Comparison of ENCODE assay signal across 21 cellular contexts in the genomic region with DNA sequence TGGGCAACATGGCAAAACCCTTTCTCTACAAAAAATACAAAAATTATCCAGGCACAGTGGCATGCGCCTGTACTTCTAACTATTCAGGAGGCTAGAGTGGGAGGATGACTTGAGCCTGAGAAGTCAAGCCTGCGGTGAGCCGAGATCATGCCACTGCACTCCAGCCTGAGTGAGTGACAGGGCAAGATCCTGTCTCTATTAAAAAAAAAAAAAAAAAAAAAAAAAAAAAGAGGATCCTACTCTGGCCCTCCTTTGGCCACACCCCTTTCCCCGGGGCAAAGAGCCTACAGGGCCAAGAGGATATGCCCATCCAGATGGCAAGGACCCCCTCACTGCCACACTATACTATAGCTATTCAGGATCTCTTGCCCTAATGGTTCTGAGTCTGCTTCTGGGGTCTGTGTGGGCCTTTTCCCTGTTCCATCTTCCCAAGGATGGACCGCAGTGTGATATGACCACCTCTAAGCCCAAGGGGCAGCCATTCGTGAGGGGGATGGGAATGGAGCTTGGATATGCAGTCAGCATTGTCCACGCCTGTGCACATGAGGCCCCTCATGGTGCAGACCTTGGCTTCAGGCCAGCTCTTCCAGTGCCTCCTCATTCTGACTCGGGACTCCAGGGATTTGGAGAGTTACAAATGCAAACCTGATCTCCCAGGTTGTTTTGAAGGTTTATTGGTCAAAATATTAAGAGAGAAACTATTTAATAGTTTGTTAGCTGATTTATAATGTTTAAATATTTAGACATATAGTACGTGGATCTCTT. TPM values are rescaled to one million over a fixed set of nuclear protein-coding genes. Genes with fewer than 3 reads are reported as not detected.
DNase-seq lines count a peak whose midpoint lies in the region; ATAC-seq, FAIRE-seq and TF ChIP-seq lines count a peak whose summit lies in the region.
"Had no signal": no experiment of that assay in that cellular context is flagged by ENCODE, and none has a peak within 500 bp of the region (broad histone marks: within the 10 kb centered on the region; RNA-seq: fewer than 3 reads in every experiment).

No MANE protein-coding gene starts in this region.

- H3K27ac Mint-ChIP-seq in progenitor cell of endocrine pancreas: peak overlapping the region; percentile 89
- H3K27ac Mint-ChIP-seq in CD14-positive monocyte: no peak overlapping the region
- H3K27ac Mint-ChIP-seq: activated CD4-positive, alpha-beta memory T cell treated with anti-CD3 and anti-CD28 coated beads, Interleukin-2, amount 10 ng/mL, durations not matched to agents 7 days and 5 days; activated naive CD8-positive, alpha-beta T cell treated with anti-CD3 and anti-CD28 coated beads, Interleukin-2, amount 10 ng/mL, durations not matched to agents 7 days and 5 days; memory B cell; stimulated activated memory B cell treated with anti-CD40 and anti-IgM and Interleukin-4, amounts not matched to agents 10 μg/mL and 1 μg/mL and 100 μg/mL, for 72 hours had no signal

- H3K9me3 Mint-ChIP-seq in progenitor cell of endocrine pancreas (ENCODE audit: low read depth) (no peaks in the 10 kb centered on the region), CD14-positive monocyte (no peaks in the 10 kb centered on the region)
- H3K9me3 Mint-ChIP-seq: activated CD4-positive, alpha-beta memory T cell treated with anti-CD3 and anti-CD28 coated beads, Interleukin-2, amount 10 ng/mL, durations not matched to agents 7 days and 5 days; activated naive CD8-positive, alpha-beta T cell treated with anti-CD3 and anti-CD28 coated beads, Interleukin-2, amount 10 ng/mL, durations not matched to agents 7 days and 5 days; memory B cell; stimulated activated memory B cell treated with anti-CD40 and anti-IgM and Interleukin-4, amounts not matched to agents 10 μg/mL and 1 μg/mL and 100 μg/mL, for 72 hours had no signal

- H3K36me3 Mint-ChIP-seq in progenitor cell of endocrine pancreas (ENCODE audit: insufficient read depth) (peaks cover 14% of the 10 kb centered on the region), CD14-positive monocyte (no peaks in the 10 kb centered on the region)
- H3K36me3 Mint-ChIP-seq: activated naive CD8-positive, alpha-beta T cell treated with anti-CD3 and anti-CD28 coated beads, Interleukin-2, amount 10 ng/mL, durations not matched to agents 7 days and 5 days; memory B cell; stimulated activated memory B cell treated with anti-CD40 and anti-IgM and Interleukin-4, amounts not matched to agents 10 μg/mL and 1 μg/mL and 100 μg/mL, for 72 hours had no signal

- no peak overlapping the region for H4K5ac ChIP-seq in H1 (ENCODE audit: insufficient read length, low read depth, low read length)

- H3K27me3 ChIP-seq in H1 (replicated peaks in 1 of 4; ENCODE audit: control insufficient read depth in 3 of 4, extremely low read depth in 1 of 4, insufficient read depth in 3 of 4, low read length in 3 of 4) (no peaks in the 10 kb centered on the region), lower lobe of right lung (ENCODE audit: low read depth) (no peaks in the 10 kb centered on the region)
- H3K27me3 ChIP-seq: breast epithelium, esophagus muscularis mucosa, transverse colon had no signal

- no peak overlapping the region for H3K18ac ChIP-seq in H1 (ENCODE audit: extremely low read depth, low read length)

- TF ChIP-seq POLR2A in H1 (IDR thresholded peaks at IDR 0.05; ENCODE audit: control extremely low read depth in 1 of 2, low read depth in 2 of 2, low read length in 2 of 2): no peak

- POLR2A ChIA-PET in H1 (lab: Charles Lee; ENCODE audit: partially characterized antibody): interaction anchor here (0.6 to 21.2 kb wide), 2 partner anchors 16 to 84 kb away, joined by 3 to 643 read pairs; no protein-coding TSS in a partner anchor

- peaks cover 71% of the 10 kb centered on the region for H3K4me1 Mint-ChIP-seq in progenitor cell of endocrine pancreas (ENCODE audit: low read depth)
- H3K4me1 Mint-ChIP-seq in CD14-positive monocyte: no peaks in the 10 kb centered on the region
- H3K4me1 Mint-ChIP-seq: activated CD4-positive, alpha-beta memory T cell treated with anti-CD3 and anti-CD28 coated beads, Interleukin-2, amount 10 ng/mL, durations not matched to agents 7 days and 5 days; activated naive CD8-positive, alpha-beta T cell treated with anti-CD3 and anti-CD28 coated beads, Interleukin-2, amount 10 ng/mL, durations not matched to agents 7 days and 5 days; memory B cell; stimulated activated memory B cell treated with anti-CD40 and anti-IgM and Interleukin-4, amounts not matched to agents 10 μg/mL and 1 μg/mL and 100 μg/mL, for 72 hours had no signal

- no peaks in the 10 kb centered on the region for H3K9me3 ChIP-seq in H1 (ENCODE audit: insufficient read depth in 2 of 2, low read depth in 1 of 2, low read length in 1 of 2)
- no peaks in the 10 kb centered on the region for H3K9me3 ChIP-seq in lower lobe of right lung
- H3K9me3 ChIP-seq: breast epithelium, esophagus muscularis mucosa, transverse colon had no signal

- no peaks in the 10 kb centered on the region for H4K20me1 ChIP-seq in H1 (replicated peaks in 1 of 2; ENCODE audit: control insufficient read depth in 1 of 2, insufficient read depth in 2 of 2, low read length in 2 of 2)

- TF ChIP-seq CTCF in H1 (IDR thresholded peaks at IDR 0.05; ENCODE audit: control extremely low read depth in 1 of 3, insufficient read depth in 1 of 3, low read depth in 1 of 3, low read length in 3 of 3) (no peak), progenitor cell of endocrine pancreas (IDR thresholded peaks at IDR 0.05; ENCODE audit: unreplicated experiment) (no peak), CD14-positive monocyte (IDR thresholded peaks at IDR 0.05) (no peak), lower lobe of right lung (IDR thresholded peaks at IDR 0.05) (no peak)

- H3K27ac ChIP-seq in H1 (ENCODE audit: low read depth, low read length) (no peak overlapping the region), lower lobe of right lung (no peak overlapping the region)
- H3K27ac ChIP-seq: 22Rv1, breast epithelium, esophagus muscularis mucosa, transverse colon had no signal

- peak overlapping the region; percentile 80 for H2BK5ac ChIP-seq in H1 (ENCODE audit: low read depth, low read length)

- no peak overlapping the region for H3K56ac ChIP-seq in H1 (replicated peaks; ENCODE audit: insufficient read length, low read depth, low read length)

- H2AFZ ChIP-seq in H1 (ENCODE audit: low read length): no peak overlapping the region

- no peaks in the 10 kb centered on the region for H3K27me3 Mint-ChIP-seq in progenitor cell of endocrine pancreas
- H3K27me3 Mint-ChIP-seq in CD14-positive monocyte (ENCODE audit: low read depth in 3 of 3): peaks cover 0 to 9% (median 0%) of the 10 kb centered on the region in 3 donors

- intact Hi-C loops in CD14-positive monocyte (cut with micrococcal nuclease): no loop called here
- intact Hi-C loops in lower lobe of right lung (cut with DNase I): no loop called here

- no peak for TF ChIP-seq EP300 in H1 (IDR thresholded peaks at IDR 0.05; ENCODE audit: borderline replicate concordance in 1 of 2, low read depth in 2 of 2, low read length in 2 of 2)

- H2BK120ac ChIP-seq in H1 (replicated peaks; ENCODE audit: low read depth, low read length): no peak overlapping the region

- no peak for TF ChIP-seq RAD21 in H1 (IDR thresholded peaks at IDR 0.05 in 1 of 2, conservative IDR thresholded peaks at IDR 0.05 in 1 of 2; ENCODE audit: low read depth in 2 of 2, low read length in 2 of 2)

- DNase-seq in DMS 273 (lab: John Stamatoyannopoulos, UW; ENCODE audit: unreplicated experiment) (peak; percentile 63), DMS 273 treated with DMSO at 0.1 percent for 48 hours (lab: John Stamatoyannopoulos, UW) (no peak), NCI-H2171 treated with DMSO at 0.1 percent for 48 hours (lab: John Stamatoyannopoulos, UW) (peak; percentile 77), H1 (ENCODE audit: low read depth in 1 of 2, low spot score in 2 of 2) (no peak), progenitor cell of endocrine pancreas (ENCODE audit: low spot score, unreplicated experiment) (no peak), CD14-positive monocyte (ENCODE audit: low spot score) (no peak), lower lobe of right lung (no peak)
- DNase-seq: activated CD4-positive, alpha-beta memory T cell treated with anti-CD3 and anti-CD28 coated beads, Interleukin-2, amount 10 ng/mL, durations not matched to agents 7 days and 5 days; activated naive CD8-positive, alpha-beta T cell treated with anti-CD3 and anti-CD28 coated beads, Interleukin-2, amount 10 ng/mL, durations not matched to agents 7 days and 5 days; activated T-cell treated with anti-CD3 and anti-CD28 coated beads, Interleukin-2, amount 50 U/mL, for 48 hours; head of caudate nucleus; NCI-H187 treated with DMSO at 0.1 percent for 48 hours; transverse colon had no signal

- no peak overlapping the region; the same call in 1 of the 2 replicates for H2AK5ac ChIP-seq in H1 (ENCODE audit: low read depth, low read length)

- H3K23ac ChIP-seq in H1 (ENCODE audit: insufficient read length): no peak overlapping the region

- peak overlapping the region; percentile 32 for H4K91ac ChIP-seq in H1 (replicated peaks; ENCODE audit: insufficient read length, low read length)

- no peak overlapping the region for H3K9ac ChIP-seq in H1 (replicated peaks in 1 of 4; ENCODE audit: extremely low read depth in 1 of 4, low read depth in 3 of 4, low read length in 3 of 4)

- H3K4me3 Mint-ChIP-seq in progenitor cell of endocrine pancreas (ENCODE audit: low read depth) (no peak overlapping the region), CD14-positive monocyte (no peak overlapping the region)
- H3K4me3 Mint-ChIP-seq: activated CD4-positive, alpha-beta memory T cell treated with anti-CD3 and anti-CD28 coated beads, Interleukin-2, amount 10 ng/mL, durations not matched to agents 7 days and 5 days; activated naive CD8-positive, alpha-beta T cell treated with anti-CD3 and anti-CD28 coated beads, Interleukin-2, amount 10 ng/mL, durations not matched to agents 7 days and 5 days; memory B cell; stimulated activated memory B cell treated with anti-CD40 and anti-IgM and Interleukin-4, amounts not matched to agents 10 μg/mL and 1 μg/mL and 100 μg/mL, for 72 hours had no signal

- no peak for FAIRE-seq in H1 (lab: Jason Lieb, UNC)
- FAIRE-seq: TTC549 had no signal

- 89% methylated on average over 9 of the region's 9 CpGs; no CpG with 5 or more reads in 1 of the 2 experiments for WGBS in H1 (ENCODE audit: extremely low coverage in 1 of 2, insufficient coverage in 1 of 2, insufficient read length in 1 of 2, insufficient replicate concordance in 2 of 2, low coverage in 1 of 2, low lambda C conversion rate in 2 of 2, missing lambda C conversion rate in 1 of 2), 2 experiments

- H3K4me3 ChIP-seq in H1 (ENCODE audit: extremely low read depth in 1 of 4, insufficient read depth in 2 of 4, low read depth in 3 of 4, low read length in 4 of 4) (no peak overlapping the region), lower lobe of right lung (no peak overlapping the region)
- H3K4me3 ChIP-seq: breast epithelium, esophagus muscularis mucosa, transverse colon had no signal

- H3K23me2 ChIP-seq in H1 (ENCODE audit: low read depth, low read length): no peaks in the 10 kb centered on the region; the same call in none of the 2 replicates

- CTCF ChIA-PET in H1 (lab: Charles Lee; ENCODE audit: partially characterized antibody): interaction anchor here (0.9 kb wide), 1 partner anchor 11 kb away, joined by 3 read pairs; no protein-coding TSS in a partner anchor

- no peak overlapping the region; the same call in 1 of the 2 replicates for H4K8ac ChIP-seq in H1 (ENCODE audit: extremely low read depth, insufficient read depth, low read length)

- no peak for ATAC-seq in GM18867 (IDR thresholded peaks at IDR 0.05; ENCODE audit: unreplicated experiment)
- no peak for ATAC-seq in lower lobe of right lung
- ATAC-seq: Panc1; stimulated activated memory B cell treated with anti-CD40 and anti-IgM and Interleukin-4, amounts not matched to agents 10 μg/mL and 1 μg/mL and 100 μg/mL, for 72 hours had no signal

- no peak overlapping the region; a peak in 1 of 4 replicates for H3K4me2 ChIP-seq in H1 (ENCODE audit: insufficient read depth in 1 of 2, low read depth in 2 of 2, low read length in 2 of 2)

- peak overlapping the region; percentile 52 for H2BK12ac ChIP-seq in H1 (ENCODE audit: low read depth, low read length)

- 0 out of 2 replicates have a peak overlapping the region, but pooled peaks have one; percentile 48 for H2BK15ac ChIP-seq in H1 (ENCODE audit: low read length)

- peak overlapping the region; percentile 29; the same call in 1 of the 2 replicates for H2BK20ac ChIP-seq in H1 (ENCODE audit: low read length)

- no peak overlapping the region for H3K14ac ChIP-seq in H1 (ENCODE audit: insufficient read length)

- H3K4ac ChIP-seq in H1 (replicated peaks; ENCODE audit: insufficient read length, low read depth, low read length): no peak overlapping the region

- H3K36me3 ChIP-seq in H1 (ENCODE audit: control insufficient read depth in 2 of 4, insufficient read depth in 4 of 4, low read length in 3 of 4): peaks cover 17 to 74% (median 22%) of the 10 kb centered on the region in 4 experiments; a peak in 7 of 8 replicates
- H3K36me3 ChIP-seq in lower lobe of right lung: peaks cover 18% of the 10 kb centered on the region
- H3K36me3 ChIP-seq: breast epithelium, transverse colon had no signal

- H3K4me1 ChIP-seq in H1 (replicated peaks in 1 of 4; ENCODE audit: control insufficient read depth in 3 of 4, insufficient read depth in 4 of 4, low read length in 3 of 4) (peaks cover 26 to 61% (median 53%) of the 10 kb centered on the region in 4 experiments), lower lobe of right lung (peaks cover 23% of the 10 kb centered on the region)
- H3K4me1 ChIP-seq: breast epithelium, transverse colon had no signal

- H3K79me2 ChIP-seq in H1 (ENCODE audit: control insufficient read depth in 1 of 2, insufficient read depth in 2 of 2, low read length in 2 of 2): 0 out of 4 replicates have a peak, but pooled peaks cover 0 to 3% of the 10 kb centered on the region in 2 experiments

- H3K79me1 ChIP-seq in H1 (ENCODE audit: low read depth, low read length): no peaks in the 10 kb centered on the region; the same call in none of the 2 replicates

RNA-seq across cellular contexts. Expression of a gene that starts 7.3 kb away (rescaled TPM):
- 96.8 and 98.8 TPM in 2 replicates for total RNA-seq in H1 (2021; fragmentation: NEBNext Ultra II Directional; extraction: Animal tissue kit (Norgen Biotek cat#: 25700))
- polyA plus RNA-seq in H1 (2011; rRNA removed) (82.7 and 131 TPM in 2 replicates), CD14-positive monocyte (under 1 TPM in 1 of 2 donors, not detected in 1; 0.12 TPM)
- 84.9 TPM for polyA plus RNA-seq in H1 (2011; cell fraction: cytosol; rRNA removed)
- 193 TPM for polyA plus RNA-seq in H1 (2011; cell fraction: nucleus; rRNA removed)
- polyA plus RNA-seq in H1 (2012, experiment 1 of 2): 68.1 to 113 TPM (median 105 TPM) in 4 replicates
- 96.2 TPM for polyA plus RNA-seq in H1 (2012, experiment 2 of 2)
- polyA plus RNA-seq in H1 (2013, experiment 1 of 2): 58.3 TPM
- 62.9 TPM for polyA plus RNA-seq in H1 (2013, experiment 2 of 2)
- polyA minus RNA-seq in H1 (2011; rRNA and poly(A)+ RNA removed): 166 and 223 TPM in 2 replicates
- 121 TPM for polyA minus RNA-seq in H1 (2011; cell fraction: cytosol; rRNA and poly(A)+ RNA removed)
- polyA minus RNA-seq in H1 (2011; cell fraction: nucleus; rRNA and poly(A)+ RNA removed): 106 TPM
- total RNA-seq in progenitor cell of endocrine pancreas (86.7 and 106 TPM in 2 replicates), lower lobe of right lung (17.3 TPM)

RNA-seq across cellular contexts. Expression of a gene that starts 22.2 kb away (rescaled TPM):
- 84.3 and 86.6 TPM in 2 replicates for total RNA-seq in H1 (2021; fragmentation: NEBNext Ultra II Directional; extraction: Animal tissue kit (Norgen Biotek cat#: 25700))
- polyA plus RNA-seq in H1 (2011; rRNA removed): 53.3 and 85.6 TPM in 2 replicates
- 27.4 TPM for polyA plus RNA-seq in H1 (2011; cell fraction: cytosol; rRNA removed)
- polyA plus RNA-seq in H1 (2011; cell fraction: nucleus; rRNA removed): 76.1 TPM
- 66.6 to 76.2 TPM (median 71.2 TPM) in 4 replicates for polyA plus RNA-seq in H1 (2012, experiment 1 of 2)
- 72.7 TPM for polyA plus RNA-seq in H1 (2012, experiment 2 of 2)
- polyA plus RNA-seq in H1 (2013, experiment 1 of 2): 46.6 TPM
- polyA plus RNA-seq in H1 (2013, experiment 2 of 2): 43.2 TPM
- polyA minus RNA-seq in H1 (2011; rRNA and poly(A)+ RNA removed): 45.1 and 58.5 TPM in 2 replicates
- polyA minus RNA-seq in H1 (2011; cell fraction: cytosol; rRNA and poly(A)+ RNA removed): 39.3 TPM
- 53.5 TPM for polyA minus RNA-seq in H1 (2011; cell fraction: nucleus; rRNA and poly(A)+ RNA removed)
- 63.8 and 69.4 TPM in 2 replicates for total RNA-seq in progenitor cell of endocrine pancreas
- polyA plus RNA-seq in CD14-positive monocyte: 1 to 10 TPM; 2.7 to 2.9 TPM
- total RNA-seq in lower lobe of right lung: 28.5 TPM

RNA-seq across cellular contexts. Expression of a gene that starts 52.7 kb away (rescaled TPM):
- 0.19 and 0.38 TPM in 2 replicates for total RNA-seq in H1 (2021; fragmentation: NEBNext Ultra II Directional; extraction: Animal tissue kit (Norgen Biotek cat#: 25700))
- polyA plus RNA-seq in H1 (2011; rRNA removed) (0.05 and 0.06 TPM in 2 replicates), CD14-positive monocyte (not detected)
- 0.18 TPM for polyA plus RNA-seq in H1 (2011; cell fraction: cytosol; rRNA removed)
- 0.76 TPM for polyA plus RNA-seq in H1 (2011; cell fraction: nucleus; rRNA removed)
- 0.13 to 0.39 TPM (median 0.19 TPM) in 3 of 4 replicates, not detected in the other for polyA plus RNA-seq in H1 (2012, experiment 1 of 2)
- polyA plus RNA-seq in H1 (2012, experiment 2 of 2): 0.14 TPM
- polyA plus RNA-seq in H1 (2013, experiment 1 of 2): 0.14 TPM
- polyA plus RNA-seq in H1 (2013, experiment 2 of 2): 0.09 TPM
- not detected in 2 replicates for polyA minus RNA-seq in H1 (2011; rRNA and poly(A)+ RNA removed)
- not detected for polyA minus RNA-seq in H1 (2011; cell fraction: cytosol; rRNA and poly(A)+ RNA removed)
- polyA minus RNA-seq in H1 (2011; cell fraction: nucleus; rRNA and poly(A)+ RNA removed): not detected
- total RNA-seq in progenitor cell of endocrine pancreas (0.55 and 1.2 TPM in 2 replicates), lower lobe of right lung (25.9 TPM)

Comparison
In these comparisons a context has a peak if more than half of its experiments do, and no peak if none do; other contexts are left out.
1. DNase-seq: peak in DMS 273 (single experiment) and NCI-H2171 treated with DMSO at 0.1 percent for 48 hours (single experiment); none in DMS 273 treated with DMSO at 0.1 percent for 48 hours (single experiment), H1 (0 of 2), progenitor cell of endocrine pancreas (single experiment), CD14-positive monocyte (single experiment) and lower lobe of right lung (single experiment).
2. RNA of a gene that starts 52.7 kb away (total RNA-seq): 25.9 TPM in lower lobe of right lung (single experiment); 0.55 to 1.2 TPM in progenitor cell of endocrine pancreas and 0.19 to 0.38 TPM in H1; every median in the first group is over 10 times any median in the second.